23 cellular contexts compared by ENCODE assay signal in genomic region chr13:91291078-91291477, GRCh38.
"Had no signal": no experiment of that assay in that cellular context is flagged by ENCODE, and none has a peak within 500 bp of the region (broad histone marks: within the 10 kb centered on the region; RNA-seq: fewer than 3 reads in every experiment).

No MANE protein-coding gene starts in this region.

- H3K4me3 ChIP-seq: gastroesophageal sphincter, tibial artery had no signal

- DNase-seq: activated CD4-positive, alpha-beta T cell treated with anti-CD3 and anti-CD28 coated beads, Interleukin-2, amount 10 ng/mL, durations not matched to agents 7 days and 5 days; activated CD8-positive, alpha-beta T cell treated with anti-CD3 and anti-CD28 coated beads, Interleukin-2, amount 10 ng/mL, durations not matched to agents 7 days and 5 days; activated naive CD4-positive, alpha-beta T cell treated with anti-CD3 and anti-CD28 coated beads, Interleukin-2, amount 10 ng/mL, durations not matched to agents 7 days and 5 days; activated naive CD8-positive, alpha-beta T cell treated with anti-CD3 and anti-CD28 coated beads, Interleukin-2, amount 50 U/mL, for 24 hours; activated T-cell treated with anti-CD3 and anti-CD28 coated beads, Interleukin-2, amount 50 U/mL, for 4 hours; aorta; brain microvascular endothelial cell; central memory CD4-positive, alpha-beta T cell; erythroblast; immature natural killer cell; kidney glomerular epithelial cell; mesendoderm; naive thymus-derived CD4-positive, alpha-beta T cell; stimulated activated CD4-positive, alpha-beta T cell treated with anti-CD3 and anti-CD28 coated beads, Interleukin-1b, Interleukin-23, amount 100 ng/mL, for 48 hours; stimulated activated naive CD4-positive, alpha-beta T cell treated with Interleukin-2 at 50 U/mL for 16 hours; T-helper 17 cell; tibial artery had no signal

- H3K4me3 Mint-ChIP-seq: activated CD4-positive, alpha-beta T cell treated with anti-CD3 and anti-CD28 coated beads, Interleukin-2, amount 10 ng/mL, durations not matched to agents 7 days and 5 days; activated CD8-positive, alpha-beta T cell treated with anti-CD3 and anti-CD28 coated beads, Interleukin-2, amount 10 ng/mL, durations not matched to agents 7 days and 5 days; activated naive CD4-positive, alpha-beta T cell treated with anti-CD3 and anti-CD28 coated beads, Interleukin-2, amount 10 ng/mL, durations not matched to agents 7 days and 5 days; activated naive CD8-positive, alpha-beta T cell treated with anti-CD3 and anti-CD28 coated beads, Interleukin-2, amount 50 U/mL, for 24 hours; activated T-cell treated with anti-CD3 and anti-CD28 coated beads, Interleukin-2, amount 50 U/mL, for 4 hours; immature natural killer cell; naive thymus-derived CD4-positive, alpha-beta T cell; T-helper 17 cell had no signal

- H3K4me1 Mint-ChIP-seq: activated CD4-positive, alpha-beta T cell treated with anti-CD3 and anti-CD28 coated beads, Interleukin-2, amount 10 ng/mL, durations not matched to agents 7 days and 5 days; activated naive CD4-positive, alpha-beta T cell treated with anti-CD3 and anti-CD28 coated beads, Interleukin-2, amount 10 ng/mL, durations not matched to agents 7 days and 5 days; activated naive CD8-positive, alpha-beta T cell treated with anti-CD3 and anti-CD28 coated beads, Interleukin-2, amount 50 U/mL, for 24 hours; immature natural killer cell; naive thymus-derived CD4-positive, alpha-beta T cell; T-helper 17 cell had no signal

- H3K36me3 ChIP-seq: brain microvascular endothelial cell, gastroesophageal sphincter, neutrophil, tibial artery had no signal

- H2AFZ ChIP-seq: parathyroid adenoma had no signal

- H3K4me1 ChIP-seq: gastroesophageal sphincter, parathyroid adenoma, tibial artery had no signal

- H3K27ac Mint-ChIP-seq: activated CD4-positive, alpha-beta T cell treated with anti-CD3 and anti-CD28 coated beads, Interleukin-2, amount 10 ng/mL, durations not matched to agents 7 days and 5 days; activated CD8-positive, alpha-beta T cell treated with anti-CD3 and anti-CD28 coated beads, Interleukin-2, amount 10 ng/mL, durations not matched to agents 7 days and 5 days; activated naive CD4-positive, alpha-beta T cell treated with anti-CD3 and anti-CD28 coated beads, Interleukin-2, amount 10 ng/mL, durations not matched to agents 7 days and 5 days; activated naive CD8-positive, alpha-beta T cell treated with anti-CD3 and anti-CD28 coated beads, Interleukin-2, amount 50 U/mL, for 24 hours; immature natural killer cell; naive thymus-derived CD4-positive, alpha-beta T cell; T-helper 17 cell had no signal

- FAIRE-seq: colon, TTC549 had no signal

- H3K36me3 Mint-ChIP-seq: activated naive CD4-positive, alpha-beta T cell treated with anti-CD3 and anti-CD28 coated beads, Interleukin-2, amount 10 ng/mL, durations not matched to agents 7 days and 5 days; naive thymus-derived CD4-positive, alpha-beta T cell had no signal

- H3K9me3 ChIP-seq: gastroesophageal sphincter, neutrophil, tibial artery had no signal

- H3K27me3 ChIP-seq: brain microvascular endothelial cell, gastroesophageal sphincter, neutrophil, tibial artery had no signal

- H3K27ac ChIP-seq: brain microvascular endothelial cell, gastroesophageal sphincter, neutrophil, parathyroid adenoma, tibial artery had no signal

- H3K79me2 ChIP-seq: parathyroid adenoma had no signal

- H3K9ac ChIP-seq: parathyroid adenoma had no signal

- H3K9me3 Mint-ChIP-seq: activated CD4-positive, alpha-beta T cell treated with anti-CD3 and anti-CD28 coated beads, Interleukin-2, amount 10 ng/mL, durations not matched to agents 7 days and 5 days; activated naive CD4-positive, alpha-beta T cell treated with anti-CD3 and anti-CD28 coated beads, Interleukin-2, amount 10 ng/mL, durations not matched to agents 7 days and 5 days; activated naive CD8-positive, alpha-beta T cell treated with anti-CD3 and anti-CD28 coated beads, Interleukin-2, amount 50 U/mL, for 24 hours; activated T-cell treated with anti-CD3 and anti-CD28 coated beads, Interleukin-2, amount 50 U/mL, for 4 hours had no signal

- ATAC-seq: activated CD4-positive, CD25-positive, alpha-beta regulatory T cell treated with anti-CD3 and anti-CD28 coated beads, Interleukin-2, amount 50 U/mL, for 24 hours; activated CD8-positive, alpha-beta T cell treated with anti-CD3 and anti-CD28 coated beads, Interleukin-2, amount 10 ng/mL, durations not matched to agents 7 days and 5 days; activated naive CD8-positive, alpha-beta T cell treated with anti-CD3 and anti-CD28 coated beads, Interleukin-2, amount 50 U/mL, for 24 hours; activated T-cell treated with anti-CD3 and anti-CD28 coated beads, Interleukin-2, amount 50 U/mL, for 4 hours; gastroesophageal sphincter; naive thymus-derived CD4-positive, alpha-beta T cell; T-helper 17 cell had no signal
